In the genomic region with DNA sequence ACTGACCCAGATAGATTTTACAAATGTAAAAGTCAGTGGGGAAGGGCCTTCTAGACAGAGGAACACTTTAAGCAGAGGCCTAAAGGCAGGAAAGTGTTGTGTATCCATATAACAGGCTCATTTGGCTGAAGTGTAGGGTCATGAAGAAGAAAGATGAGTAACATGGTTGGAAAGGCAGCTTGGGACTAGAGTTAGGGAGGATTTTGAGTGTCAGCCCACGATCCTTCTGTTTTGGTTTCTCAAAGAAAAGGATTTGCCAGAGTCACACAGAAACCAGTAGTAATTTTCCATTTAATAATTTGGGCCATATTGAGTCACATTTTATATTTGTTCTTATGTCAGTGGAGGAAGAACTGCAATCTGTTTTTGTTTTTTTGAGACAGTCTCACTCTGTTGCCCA, we compare ENCODE assay signal across 1 cellular context.
TF ChIP-seq lines count a peak whose summit lies in the region.

No MANE protein-coding gene starts in this region.

TF ChIP-seq in IMR-90, 13 proteins besides CTCF, POLR2A, EP300 and RAD21:
- TF ChIP-seq CEBPB (IDR thresholded peaks at IDR 0.05; ENCODE audit: low read depth, low read length) (no peak), CHD1 (IDR thresholded peaks at IDR 0.05; ENCODE audit: low read depth, low read length) (no peak), BHLHE40 (IDR thresholded peaks at IDR 0.05; ENCODE audit: low read depth, low read length) (no peak), ELK1 (IDR thresholded peaks at IDR 0.05; ENCODE audit: borderline replicate concordance, low read depth, low read length) (no peak), MAFK (IDR thresholded peaks at IDR 0.05; ENCODE audit: low read depth, low read length) (no peak), MAZ (IDR thresholded peaks at IDR 0.05; ENCODE audit: borderline replicate concordance, low read depth, low read length) (no peak), NFE2L2 (IDR thresholded peaks at IDR 0.05; ENCODE audit: low read depth, low read length) (no peak), SMC3 (IDR thresholded peaks at IDR 0.05; ENCODE audit: low read depth, low read length) (no peak), FOS (IDR thresholded peaks at IDR 0.05; ENCODE audit: low read depth, low read length) (no peak), RFX5 (IDR thresholded peaks at IDR 0.05; ENCODE audit: low read depth, low read length) (no peak), MXI1 (IDR thresholded peaks at IDR 0.05; ENCODE audit: borderline replicate concordance, low read depth, low read length) (no peak)
- TF ChIP-seq, protein P1, sequence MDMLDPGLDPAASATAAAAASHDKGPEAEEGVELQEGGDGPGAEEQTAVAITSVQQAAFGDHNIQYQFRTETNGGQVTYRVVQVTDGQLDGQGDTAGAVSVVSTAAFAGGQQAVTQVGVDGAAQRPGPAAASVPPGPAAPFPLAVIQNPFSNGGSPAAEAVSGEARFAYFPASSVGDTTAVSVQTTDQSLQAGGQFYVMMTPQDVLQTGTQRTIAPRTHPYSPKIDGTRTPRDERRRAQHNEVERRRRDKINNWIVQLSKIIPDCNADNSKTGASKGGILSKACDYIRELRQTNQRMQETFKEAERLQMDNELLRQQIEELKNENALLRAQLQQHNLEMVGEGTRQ (IDR thresholded peaks at IDR 0.05; ENCODE audit: low read depth, low read length): no peak
